ENCODE assay signal across 29 cellular contexts in the genomic region with DNA sequence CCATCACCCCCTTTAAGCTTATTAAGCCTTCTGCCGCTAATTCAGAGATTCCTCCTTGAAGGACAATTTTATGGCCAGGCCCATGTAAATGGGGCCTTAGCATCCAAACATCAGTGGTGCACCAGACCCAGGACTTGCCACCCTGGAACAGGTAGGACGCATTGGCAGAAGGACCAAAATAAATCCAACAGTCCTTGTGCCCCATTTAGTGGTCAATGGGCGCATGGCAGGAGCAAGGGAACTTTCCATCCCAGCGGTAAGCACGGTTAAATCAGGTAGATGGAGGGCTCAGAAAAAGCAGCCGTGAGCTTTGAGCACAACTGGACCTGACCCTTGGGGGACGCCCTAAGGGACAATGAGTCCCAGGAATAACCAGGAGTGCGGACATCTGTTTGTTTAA.
"Had no signal": no experiment of that assay in that cellular context is flagged by ENCODE, and none has a peak within 500 bp of the region (broad histone marks: within the 10 kb centered on the region; RNA-seq: fewer than 3 reads in every experiment).

No MANE protein-coding gene starts in this region.

- DNase-seq: activated CD4-positive, alpha-beta memory T cell treated with anti-CD3 and anti-CD28 coated beads, Interleukin-2, amount 10 ng/mL, durations not matched to agents 7 days and 5 days; activated CD4-positive, alpha-beta T cell treated with anti-CD3 and anti-CD28 coated beads for 1 hour; activated CD4-positive, alpha-beta T cell treated with anti-CD3 and anti-CD28 coated beads for 4 hours; activated CD4-positive, alpha-beta T cell treated with anti-CD3 and anti-CD28 coated beads, Interleukin-2, amount 10 ng/mL, durations not matched to agents 7 days and 5 days; activated CD4-positive, alpha-beta T cell treated with anti-CD3 and anti-CD28 coated beads, Interleukin-2, amount 50 U/mL, for 4 hours; activated effector memory CD4-positive, alpha-beta T cell treated with Interleukin-2 at 50 U/mL for 16 hours; activated gamma-delta T cell treated with Interleukin-2 at 50 U/mL for 16 hours; activated naive CD4-positive, alpha-beta T cell treated with anti-CD3 and anti-CD28 coated beads, Interleukin-2, amount 50 U/mL, for 16 hours; activated naive CD4-positive, alpha-beta T cell treated with Interleukin-2 at 50 U/mL for 16 hours; activated T-cell treated with anti-CD3 and anti-CD28 coated beads, Interleukin-2, amount 50 U/mL, for 4 hours; amniotic stem cell; aorta; body of pancreas; central memory CD4-positive, alpha-beta T cell; cerebellar nuclear complex; cortex of kidney; dermis blood vessel endothelial cell; effector CD4-positive, alpha-beta T cell; effector memory CD8-positive, alpha-beta T cell; esophagus squamous epithelium; foreskin melanocyte; heart right ventricle; T-helper 2 cell had no signal

- H2AFZ ChIP-seq: hepatocyte had no signal

- H3K36me3 ChIP-seq: cardiac muscle cell, esophagus squamous epithelium, gastroesophageal sphincter, heart right ventricle had no signal

- ATAC-seq: activated T-cell treated with anti-CD3 and anti-CD28 coated beads, Interleukin-2, amount 50 U/mL, for 4 hours; activated T-helper 17 cell treated with anti-CD3 and anti-CD28 coated beads, Interleukin-2, amount 50 U/mL, for 72 hours; body of pancreas; effector memory CD8-positive, alpha-beta T cell; gastroesophageal sphincter; heart right ventricle had no signal

- H3K27me3 ChIP-seq: body of pancreas, breast epithelium, cardiac muscle cell, esophagus squamous epithelium, gastroesophageal sphincter, heart right ventricle, hepatocyte had no signal

- FAIRE-seq: colon had no signal

- H3K27ac ChIP-seq: body of pancreas, breast epithelium, cardiac muscle cell, esophagus squamous epithelium, gastroesophageal sphincter, heart right ventricle, hepatocyte had no signal

- H3K79me2 ChIP-seq: hepatocyte had no signal

- H3K4me3 ChIP-seq: body of pancreas, breast epithelium, cardiac muscle cell, esophagus squamous epithelium, gastroesophageal sphincter, heart right ventricle, hepatocyte had no signal

- H3K4me2 ChIP-seq: hepatocyte had no signal

- H3K9me3 ChIP-seq: body of pancreas, gastroesophageal sphincter had no signal

- H3K4me1 ChIP-seq: body of pancreas, breast epithelium, esophagus squamous epithelium, gastroesophageal sphincter, heart right ventricle had no signal
